In the genomic region with DNA sequence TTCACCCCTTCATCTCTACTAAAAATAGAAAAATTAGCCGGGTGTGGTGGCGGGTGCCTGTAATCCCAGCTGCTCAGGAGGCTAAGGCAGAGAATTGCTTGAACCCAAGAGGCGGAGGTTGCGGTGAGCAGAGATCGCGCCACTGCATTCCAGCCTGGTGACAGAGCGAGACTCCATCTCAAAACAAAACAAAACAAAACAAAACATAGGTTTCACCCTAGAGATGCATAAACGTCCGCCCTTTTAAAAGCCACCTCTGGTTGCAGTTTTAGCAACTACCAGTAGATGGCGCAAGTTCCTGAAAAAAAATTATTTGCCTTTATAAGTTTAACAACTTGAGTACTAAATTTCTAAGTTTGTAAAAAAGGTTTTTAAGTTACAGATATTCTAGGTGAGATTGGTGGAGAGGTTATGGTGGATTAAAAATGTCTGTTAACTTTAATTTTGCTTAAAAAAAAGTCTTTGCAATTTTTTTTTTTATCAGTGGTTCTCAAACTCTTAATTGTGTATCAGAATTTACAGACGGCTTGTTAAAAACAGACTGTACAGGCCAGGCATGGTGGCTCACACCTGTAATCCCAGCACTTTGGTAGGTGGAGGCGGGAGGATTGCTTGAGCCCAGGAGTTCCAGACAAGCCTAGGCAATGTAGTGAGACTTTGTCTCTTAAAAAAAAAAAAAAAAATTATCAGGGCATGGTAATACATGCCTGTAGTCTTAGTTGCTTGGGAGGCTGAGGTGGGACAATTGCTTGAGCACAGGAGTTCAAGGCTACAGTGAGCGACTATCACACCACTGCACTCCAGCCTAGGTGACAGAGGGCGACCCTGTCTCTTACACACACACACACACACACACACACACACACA, we compare ENCODE assay signal across 7 cellular contexts. TPM values are rescaled to one million over a fixed set of nuclear protein-coding genes. Genes with fewer than 3 reads are reported as not detected.
A peak's percentile ranks its signal among the peaks of the same experiment; 100 is the strongest.
DNase-seq lines count a peak whose midpoint lies in the region; ATAC-seq and TF ChIP-seq lines count a peak whose summit lies in the region.

No MANE protein-coding gene starts in this region.

- TF ChIP-seq CTCF in SK-N-SH (IDR thresholded peaks at IDR 0.05): peak; percentile 95
- TF ChIP-seq CTCF in ascending aorta (IDR thresholded peaks at IDR 0.05): peak; percentile 28 to 83 (median 81)

- H3K36me3 ChIP-seq in SK-N-SH (replicated peaks in 1 of 2; ENCODE audit: control insufficient read depth in 1 of 2, insufficient read depth in 2 of 2, low read length in 1 of 2) (peaks cover 9 to 21% of the 10 kb centered on the region in 2 experiments), ascending aorta (peaks cover 6 to 13% of the 10 kb centered on the region in 2 donors)

- DNase-seq in G401 (ENCODE audit: low spot score) (peak; percentile 68), HuH-7 (ENCODE audit: low spot score) (peak; percentile 5), SK-N-SH (peak; percentile 55), ascending aorta (ENCODE audit: low spot score in 2 of 2) (no peak), iPS-NIHi7 (ENCODE audit: extremely low spot score) (peak; percentile 44)
- DNase-seq in stimulated activated CD4-positive, alpha-beta T cell treated with anti-CD3 and anti-CD28 coated beads, Interleukin-2, amount 100 ng/mL, for 4 hours (ENCODE audit: low read depth): peak; percentile 31

- H3K9me3 ChIP-seq in SK-N-SH (no peaks in the 10 kb centered on the region), ascending aorta (no peaks in the 10 kb centered on the region)

- CTCF ChIA-PET in SK-N-SH (lab: Yijun Ruan, JAX): interaction anchor here (0.7 to 2.4 kb wide), 6 partner anchors 19 to 300 kb away, joined by 3 to 14 read pairs (median 4); no protein-coding TSS in a partner anchor

- peak; percentile 65 for TF ChIP-seq RAD21 in SK-N-SH (IDR thresholded peaks at IDR 0.05; ENCODE audit: low read length)

- H2AFZ ChIP-seq in SK-N-SH (ENCODE audit: low read depth): no peak overlapping the region

- H3K27me3 ChIP-seq in SK-N-SH (ENCODE audit: insufficient read depth) (no peaks in the 10 kb centered on the region), ascending aorta (no peaks in the 10 kb centered on the region)

- no peak overlapping the region for H3K4me2 ChIP-seq in SK-N-SH

- POLR2A ChIA-PET in SK-N-SH (lab: Yijun Ruan, JAX): no interaction called here

- H3K4me1 ChIP-seq in SK-N-SH (ENCODE audit: control insufficient read depth in 1 of 2, insufficient read depth in 2 of 2, low read depth in 1 of 2, low read length in 1 of 2): no peaks in the 10 kb centered on the region
- H3K4me1 ChIP-seq in ascending aorta: no peaks in the 10 kb centered on the region

- TF ChIP-seq EP300 in SK-N-SH (IDR thresholded peaks at IDR 0.05; ENCODE audit: borderline replicate concordance in 1 of 2, low read depth in 1 of 2, low read length in 1 of 2): no peak

- no peak for ATAC-seq in GM21737 (IDR thresholded peaks at IDR 0.05; ENCODE audit: unreplicated experiment)

- 48% methylated on average over 14 of the region's 14 CpGs for WGBS in SK-N-SH (ENCODE audit: low lambda C conversion rate)

- no peaks in the 10 kb centered on the region for H3K9me2 ChIP-seq in SK-N-SH

- H3K79me2 ChIP-seq in SK-N-SH (ENCODE audit: insufficient read depth): peaks cover 20% of the 10 kb centered on the region; the same call in 1 of the 2 replicates

- intact Hi-C loops in ascending aorta (cut with DNase I): loop anchor here (1.0 kb wide), 1 partner anchor 299 kb away; no protein-coding TSS in a partner anchor

- H3K9ac ChIP-seq in SK-N-SH: no peak overlapping the region

- no peaks in the 10 kb centered on the region for H3F3A ChIP-seq in SK-N-SH (replicated peaks; ENCODE audit: insufficient read depth)

- H4K20me1 ChIP-seq in SK-N-SH (ENCODE audit: insufficient read depth): no peaks in the 10 kb centered on the region

- in situ Hi-C loops in G401 (cut with HindIII; ENCODE audit: low sequenced_read_pairs): no loop called here

- H3K27ac ChIP-seq in SK-N-SH (ENCODE audit: low read depth in 2 of 2, low read length in 1 of 2): no peak overlapping the region; a peak in 1 of 4 replicates
- H3K27ac ChIP-seq in ascending aorta: no peak overlapping the region

- H3K4me3 ChIP-seq in SK-N-SH (ENCODE audit: low read depth in 2 of 2, low read length in 1 of 2) (peak overlapping the region in 1 of 2 experiments; percentile 36; a peak in 1 of 4 replicates), ascending aorta (no peak overlapping the region)

TF ChIP-seq in SK-N-SH, 30 proteins besides CTCF, POLR2A, EP300 and RAD21:
- TF ChIP-seq SMC3 (IDR thresholded peaks at IDR 0.05; ENCODE audit: low read depth, low read length): peak; percentile 42
- no peak for TF ChIP-seq SIN3A (IDR thresholded peaks at IDR 0.05; ENCODE audit: borderline replicate concordance, low read depth, low read length)
- no peak for TF ChIP-seq FOXJ3 (CRISPR knock-in tag; IDR thresholded peaks at IDR 0.05)

RNA-seq across cellular contexts. Expression of a gene that starts 42.1 kb away (rescaled TPM):
- total RNA-seq in G401 (2014; rRNA removed; shearing (Covaris generic)): 8.9 and 13.8 TPM in 2 replicates
- polyA plus RNA-seq in SK-N-SH (2012; rRNA removed): 4.4 and 7.4 TPM in 2 replicates
- 5.3 and 5.6 TPM in 2 replicates for polyA plus RNA-seq in SK-N-SH (2012; cell fraction: cytosol; rRNA removed)
- polyA plus RNA-seq in SK-N-SH (2012; cell fraction: nucleus; rRNA removed): 13.8 and 23.4 TPM in 2 replicates
- 11.9 TPM for total RNA-seq in ascending aorta

Comparison
In these comparisons a context has a peak if more than half of its experiments do, and no peak if none do; other contexts are left out.
1. DNase-seq: peak in G401 (single experiment), HuH-7 (single experiment), SK-N-SH (single experiment), iPS-NIHi7 (single experiment) and stimulated activated CD4-positive, alpha-beta T cell treated with anti-CD3 and anti-CD28 coated beads, Interleukin-2, amount 100 ng/mL, for 4 hours (single experiment); none in ascending aorta (0 of 2).